Comparison of ENCODE assay signal across 7 cellular contexts in genomic region chr17:74720506-74720905, GRCh38. TPM values are rescaled to one million over a fixed set of nuclear protein-coding genes. Genes with fewer than 3 reads are reported as not detected.
"Had no signal": no experiment of that assay in that cellular context is flagged by ENCODE, and none has a peak within 500 bp of the region (broad histone marks: within the 10 kb centered on the region; RNA-seq: fewer than 3 reads in every experiment).

No MANE protein-coding gene starts in this region.

- ATAC-seq: HepG2, K562 had no signal

- H3K36me3 Mint-ChIP-seq: IgD-negative memory B cell had no signal

- DNase-seq: IMR-90, KBM-7 had no signal

- H3K27ac Mint-ChIP-seq: IgD-negative memory B cell had no signal

- H3K9me3 Mint-ChIP-seq: IgD-negative memory B cell had no signal

- H3K4me3 Mint-ChIP-seq: IgD-negative memory B cell had no signal

RNA-seq across cellular contexts. Expression of gene CD300LF, which starts 7.8 kb away (rescaled TPM):
- total RNA-seq: HepG2, HT-29, HT1080, IMR-90, K562 had no signal

RNA-seq across cellular contexts. Expression of gene RAB37, which starts 16.6 kb away (rescaled TPM):
- total RNA-seq: IMR-90 had no signal
